Comparison of ENCODE assay signal across 14 cellular contexts in genomic region chr13:99051768-99052455, GRCh38.
A peak's percentile ranks its signal among the peaks of the same experiment; 100 is the strongest.
DNase-seq lines count a peak whose midpoint lies in the region; ATAC-seq, FAIRE-seq and TF ChIP-seq lines count a peak whose summit lies in the region.
"Had no signal": no experiment of that assay in that cellular context is flagged by ENCODE, and none has a peak within 500 bp of the region (broad histone marks: within the 10 kb centered on the region; RNA-seq: fewer than 3 reads in every experiment).

No MANE protein-coding gene starts in this region.

- no peak overlapping the region for H3T11ph ChIP-seq in H9 (ENCODE audit: low read length)

- no peak overlapping the region for H3K56ac ChIP-seq in H9 (ENCODE audit: insufficient read length, low read depth, low read length)

- no peak overlapping the region for H3K4ac ChIP-seq in H9 (ENCODE audit: low read depth, low read length)

- peaks cover 20 to 83% (median 59%) of the 10 kb centered on the region in 4 donors for H3K4me1 Mint-ChIP-seq in CD4-positive, CD25-positive, alpha-beta regulatory T cell
- peaks cover 84% of the 10 kb centered on the region for H3K4me1 Mint-ChIP-seq in activated CD4-positive, alpha-beta memory T cell treated with anti-CD3 and anti-CD28 coated beads, Interleukin-2, amount 10 ng/mL, durations not matched to agents 7 days and 5 days
- H3K4me1 Mint-ChIP-seq in endothelial cell (ENCODE audit: unreplicated experiment) (peaks cover 79% of the 10 kb centered on the region), H9 (peaks cover 25 to 27% of the 10 kb centered on the region in 2 experiments)

- H3K4me2 ChIP-seq in H9 (ENCODE audit: insufficient read depth, insufficient read length, low read length) = no peak overlapping the region

- CTCF ChIA-PET in activated CD4-positive, alpha-beta memory T cell treated with anti-CD3 and anti-CD28 coated beads, Interleukin-2, amount 10 ng/mL, durations not matched to agents 7 days and 5 days (lab: Charles Lee) = interaction anchor here (0.6 to 3.8 kb wide), 6 partner anchors 14 to 214 kb away, joined by 3 to 15 read pairs (median 5); no protein-coding TSS in a partner anchor

- H3K27me3 ChIP-seq in CD4-positive, CD25-positive, alpha-beta regulatory T cell (ENCODE audit: control insufficient read depth, insufficient read depth, low read length) = no peaks in the 10 kb centered on the region
- no peaks in the 10 kb centered on the region for H3K27me3 ChIP-seq in H9 (ENCODE audit: insufficient read depth, low read length)

- no peaks in the 10 kb centered on the region for H3K9me3 ChIP-seq in CD4-positive, CD25-positive, alpha-beta regulatory T cell (ENCODE audit: control insufficient read depth in 2 of 2, low read length in 2 of 2)
- no peaks in the 10 kb centered on the region for H3K9me3 ChIP-seq in H9 (ENCODE audit: control insufficient read depth, low read depth, low read length)
- H3K9me3 ChIP-seq: heart left ventricle had no signal

- no peaks in the 10 kb centered on the region for H3K36me3 ChIP-seq in CD4-positive, CD25-positive, alpha-beta regulatory T cell (ENCODE audit: control insufficient read depth, insufficient read depth, low read length)
- H3K36me3 ChIP-seq: heart left ventricle had no signal

- H2BK5ac ChIP-seq in H9 (ENCODE audit: insufficient read length, low read length) = no peak overlapping the region

- no peak overlapping the region for H4K8ac ChIP-seq in H9 (replicated peaks; ENCODE audit: insufficient read length, low read depth, low read length)

- no peaks in the 10 kb centered on the region for H3K36me3 Mint-ChIP-seq in CD4-positive, CD25-positive, alpha-beta regulatory T cell
- peaks cover 23% of the 10 kb centered on the region for H3K36me3 Mint-ChIP-seq in activated CD4-positive, alpha-beta memory T cell treated with anti-CD3 and anti-CD28 coated beads, Interleukin-2, amount 10 ng/mL, durations not matched to agents 7 days and 5 days (ENCODE audit: low read depth)
- H3K36me3 Mint-ChIP-seq in endothelial cell (ENCODE audit: low read depth, unreplicated experiment) (peaks cover 15% of the 10 kb centered on the region), H9 (ENCODE audit: insufficient read depth in 1 of 3, low read depth in 3 of 3) (no peaks in the 10 kb centered on the region)

- H2BK20ac ChIP-seq in H9 (ENCODE audit: low read depth, low read length, poor library complexity, severe bottlenecking) = no peak overlapping the region

- H3K4me3 ChIP-seq in CD4-positive, CD25-positive, alpha-beta regulatory T cell (ENCODE audit: low read depth, low read length) = peak overlapping the region; percentile 73
- H3K4me3 ChIP-seq: heart left ventricle, K562, lung had no signal

- H2AFZ ChIP-seq in H9 (ENCODE audit: low read length) = no peak overlapping the region

- H2BK120ac ChIP-seq in H9 (ENCODE audit: low read depth, low read length, poor library complexity, severe bottlenecking) = no peak overlapping the region

- peak overlapping the region; percentile 52 for H3K27ac ChIP-seq in CD4-positive, CD25-positive, alpha-beta regulatory T cell (ENCODE audit: insufficient read depth, low read length, poor library complexity, severe bottlenecking)
- H3K27ac ChIP-seq in H9 (ENCODE audit: insufficient read length, low read depth, low read length) = no peak overlapping the region

- H3K9me3 Mint-ChIP-seq in CD4-positive, CD25-positive, alpha-beta regulatory T cell = no peaks in the 10 kb centered on the region
- no peaks in the 10 kb centered on the region for H3K9me3 Mint-ChIP-seq in activated CD4-positive, alpha-beta memory T cell treated with anti-CD3 and anti-CD28 coated beads, Interleukin-2, amount 10 ng/mL, durations not matched to agents 7 days and 5 days
- H3K9me3 Mint-ChIP-seq in endothelial cell (ENCODE audit: unreplicated experiment) (no peaks in the 10 kb centered on the region), H9 (no peaks in the 10 kb centered on the region)

- peak; percentile 87 for FAIRE-seq in H54 (lab: Jason Lieb, UNC)
- FAIRE-seq: K562 had no signal

- WGBS in H9 (ENCODE audit: extremely low coverage, insufficient read length, low lambda C conversion rate) = no CpG with 5 or more reads among the region's 2 CpGs

- H3K27me3 Mint-ChIP-seq in CD4-positive, CD25-positive, alpha-beta regulatory T cell = no peaks in the 10 kb centered on the region
- H3K27me3 Mint-ChIP-seq in activated CD4-positive, alpha-beta memory T cell treated with anti-CD3 and anti-CD28 coated beads, Interleukin-2, amount 10 ng/mL, durations not matched to agents 7 days and 5 days = no peaks in the 10 kb centered on the region
- H3K27me3 Mint-ChIP-seq in endothelial cell (ENCODE audit: unreplicated experiment) (peaks cover 7% of the 10 kb centered on the region), H9 (ENCODE audit: low read depth) (no peaks in the 10 kb centered on the region)

- H3K79me2 ChIP-seq in H9 (ENCODE audit: insufficient read depth, low read length) = no peaks in the 10 kb centered on the region

- no peaks in the 10 kb centered on the region for H3K23me2 ChIP-seq in H9 (ENCODE audit: insufficient read length, low read depth, low read length, poor library complexity, severe bottlenecking)

- peak overlapping the region; percentile 76 to 83 (median 80) for H3K4me3 Mint-ChIP-seq in CD4-positive, CD25-positive, alpha-beta regulatory T cell
- peak overlapping the region; percentile 55 for H3K4me3 Mint-ChIP-seq in activated CD4-positive, alpha-beta memory T cell treated with anti-CD3 and anti-CD28 coated beads, Interleukin-2, amount 10 ng/mL, durations not matched to agents 7 days and 5 days
- H3K4me3 Mint-ChIP-seq in endothelial cell (ENCODE audit: unreplicated experiment) (no peak overlapping the region), H9 (no peak overlapping the region)

- H2BK15ac ChIP-seq in H9 (ENCODE audit: low read depth, low read length) = no peak overlapping the region

- TF ChIP-seq CTCF in endothelial cell (IDR thresholded peaks at IDR 0.05; ENCODE audit: unreplicated experiment) = no peak
- TF ChIP-seq CTCF in H9 (conservative IDR thresholded peaks at IDR 0.05) = no peak

- POLR2A ChIA-PET in activated CD4-positive, alpha-beta memory T cell treated with anti-CD3 and anti-CD28 coated beads, Interleukin-2, amount 10 ng/mL, durations not matched to agents 7 days and 5 days (lab: Charles Lee) = interaction anchor here (0.7 to 6.2 kb wide), 9 partner anchors 14 to 474 kb away, joined by 3 to 61 read pairs (median 4); partner anchors contain the start of genes STK24 and TM9SF2

- ATAC-seq in CD4-positive, CD25-positive, alpha-beta regulatory T cell (ENCODE audit: low read depth in 2 of 2) = peak; percentile 42 to 59
- ATAC-seq in HG02763 (IDR thresholded peaks at IDR 0.05; ENCODE audit: unreplicated experiment) = no peak
- no peak for ATAC-seq in HG02840 (IDR thresholded peaks at IDR 0.05; ENCODE audit: low FRiP score, unreplicated experiment)
- ATAC-seq: HCT116, heart left ventricle, K562 had no signal

- H2BK12ac ChIP-seq in H9 (ENCODE audit: insufficient read length, low read depth, low read length) = no peak overlapping the region

- no peak overlapping the region for H3K18ac ChIP-seq in H9 (ENCODE audit: insufficient read length, low read depth, low read length)

- TF ChIP-seq POLR2A in H54 (IDR thresholded peaks at IDR 0.05; ENCODE audit: low read depth, low read length) = no peak

- H3K79me1 ChIP-seq in H9 (ENCODE audit: insufficient read depth, low read depth, low read length, poor library complexity, severe bottlenecking) = no peaks in the 10 kb centered on the region

- H4K91ac ChIP-seq in H9 (ENCODE audit: insufficient read length, low read depth, low read length) = no peak overlapping the region

- H4K5ac ChIP-seq in H9 (ENCODE audit: insufficient read length, low read depth, low read length) = no peak overlapping the region

- no peak overlapping the region for H2AK5ac ChIP-seq in H9 (ENCODE audit: insufficient read length, low read length)

- peak overlapping the region; percentile 82 to 99 (median 86) for H3K27ac Mint-ChIP-seq in CD4-positive, CD25-positive, alpha-beta regulatory T cell
- H3K27ac Mint-ChIP-seq in activated CD4-positive, alpha-beta memory T cell treated with anti-CD3 and anti-CD28 coated beads, Interleukin-2, amount 10 ng/mL, durations not matched to agents 7 days and 5 days = peak overlapping the region; percentile 93
- H3K27ac Mint-ChIP-seq in endothelial cell (ENCODE audit: unreplicated experiment) = peak overlapping the region; percentile 11
- H3K27ac Mint-ChIP-seq in H9 = no peak overlapping the region

- peak in 2 of 3 donors; percentile 55 to 74 for DNase-seq in CD4-positive, CD25-positive, alpha-beta regulatory T cell
- DNase-seq in H54 (ENCODE audit: insufficient read length, low spot score) = no peak
- no peak for DNase-seq in activated CD4-positive, alpha-beta memory T cell treated with anti-CD3 and anti-CD28 coated beads, Interleukin-2, amount 10 ng/mL, durations not matched to agents 7 days and 5 days
- no peak for DNase-seq in endothelial cell (ENCODE audit: low spot score)
- DNase-seq in H9 = no peak
- no peak for DNase-seq in NCI-H128 (lab: John Stamatoyannopoulos, UW; ENCODE audit: unreplicated experiment)
- DNase-seq: heart left ventricle, NCI-H2029 treated with DMSO at 0.1 percent for 48 hours, NCI-H524 had no signal

- H3K23ac ChIP-seq in H9 (ENCODE audit: insufficient read length, low read depth, low read length) = no peak overlapping the region

- H3K14ac ChIP-seq in H9 (ENCODE audit: insufficient read depth, low read length) = no peak overlapping the region

- no peak overlapping the region for H3K9ac ChIP-seq in H9 (ENCODE audit: extremely low read depth, insufficient read length, low read length)

- no peaks in the 10 kb centered on the region for H4K20me1 ChIP-seq in H9 (ENCODE audit: control insufficient read depth, insufficient read depth, insufficient read length)

- peaks cover 60% of the 10 kb centered on the region for H3K4me1 ChIP-seq in CD4-positive, CD25-positive, alpha-beta regulatory T cell (ENCODE audit: control insufficient read depth, insufficient read depth, low read length, poor library complexity, severe bottlenecking)
- H3K4me1 ChIP-seq in H9 (ENCODE audit: insufficient read depth, low read length) = peaks cover 4% of the 10 kb centered on the region; the same call in 1 of the 2 replicates

Comparison
In these comparisons a context has a peak if more than half of its experiments do, and no peak if none do; other contexts are left out.
1. ATAC-seq: peak in CD4-positive, CD25-positive, alpha-beta regulatory T cell (2 of 2); none in HG02763 (single experiment) and HG02840 (single experiment).
2. DNase-seq: peak in CD4-positive, CD25-positive, alpha-beta regulatory T cell (2 of 3); none in H54 (single experiment), activated CD4-positive, alpha-beta memory T cell treated with anti-CD3 and anti-CD28 coated beads, Interleukin-2, amount 10 ng/mL, durations not matched to agents 7 days and 5 days (single experiment), endothelial cell (single experiment), H9 (single experiment) and NCI-H128 (single experiment).
3. H3K27ac Mint-ChIP-seq: peak in CD4-positive, CD25-positive, alpha-beta regulatory T cell (3 of 3), activated CD4-positive, alpha-beta memory T cell treated with anti-CD3 and anti-CD28 coated beads, Interleukin-2, amount 10 ng/mL, durations not matched to agents 7 days and 5 days (single experiment) and endothelial cell (single experiment); none in H9 (0 of 3).
4. H3K4me3 Mint-ChIP-seq: peak in CD4-positive, CD25-positive, alpha-beta regulatory T cell (4 of 4) and activated CD4-positive, alpha-beta memory T cell treated with anti-CD3 and anti-CD28 coated beads, Interleukin-2, amount 10 ng/mL, durations not matched to agents 7 days and 5 days (single experiment); none in endothelial cell (single experiment) and H9 (0 of 2).